In genomic region chr9:27157086-27157485, GRCh38 we compare ENCODE assay signal across 20 cellular contexts. TPM values are rescaled to one million over a fixed set of nuclear protein-coding genes. Genes with fewer than 3 reads are reported as not detected.
"Had no signal": no experiment of that assay in that cellular context is flagged by ENCODE, and none has a peak within 500 bp of the region (broad histone marks: within the 10 kb centered on the region; RNA-seq: fewer than 3 reads in every experiment).

No MANE protein-coding gene starts in this region.

- DNase-seq: activated B cell treated with CpG ODN at 0.5 μM for 24 hours; activated CD4-positive, alpha-beta memory T cell treated with anti-CD3 and anti-CD28 coated beads for 36 hours; activated CD4-positive, alpha-beta T cell treated with anti-CD3 and anti-CD28 coated beads for 4 hours; activated naive CD8-positive, alpha-beta T cell treated with anti-CD3 and anti-CD28 coated beads for 36 hours; amygdala; erythroblast; gastrocnemius medialis; head of caudate nucleus; kidney; left lung; nephron progenitor cell; occipital lobe; stimulated activated CD4-positive, alpha-beta T cell treated with anti-CD3 and anti-CD28 coated beads, Interleukin-15, amount 100 ng/mL, for 24 hours; stimulated activated CD4-positive, alpha-beta T cell treated with anti-CD3 and anti-CD28 coated beads, Interleukin-2, amount 100 ng/mL, for 48 hours; upper lobe of left lung had no signal

- H3K27ac ChIP-seq: coronary artery, gastrocnemius medialis, left lung, prostate gland, right atrium auricular region, skin epidermis, suprapubic skin, upper lobe of left lung had no signal

- H3K4me3 ChIP-seq: coronary artery, gastrocnemius medialis, left lung, prostate gland, right atrium auricular region, skin epidermis, suprapubic skin, upper lobe of left lung had no signal

- H3K36me3 ChIP-seq: gastrocnemius medialis, left lung, prostate gland, right atrium auricular region, suprapubic skin, upper lobe of left lung had no signal

- ATAC-seq: gastrocnemius medialis, left lung had no signal

- H3K9me3 ChIP-seq: gastrocnemius medialis, left lung, prostate gland, right atrium auricular region, suprapubic skin, upper lobe of left lung had no signal

- H3K27me3 ChIP-seq: gastrocnemius medialis, left lung, right atrium auricular region, suprapubic skin, upper lobe of left lung had no signal

- H3K4me1 ChIP-seq: gastrocnemius medialis, prostate gland had no signal

RNA-seq across cellular contexts. Expression of gene TEK, which starts 48.1 kb away (rescaled TPM):
- total RNA-seq: activated B cell treated with CpG ODN at 0.5 μM for 24 hours; activated CD4-positive, alpha-beta memory T cell treated with anti-CD3 and anti-CD28 coated beads for 36 hours; activated naive CD8-positive, alpha-beta T cell treated with anti-CD3 and anti-CD28 coated beads for 36 hours had no signal
